Comparison of ENCODE assay signal across 8 cellular contexts in the genomic region with DNA sequence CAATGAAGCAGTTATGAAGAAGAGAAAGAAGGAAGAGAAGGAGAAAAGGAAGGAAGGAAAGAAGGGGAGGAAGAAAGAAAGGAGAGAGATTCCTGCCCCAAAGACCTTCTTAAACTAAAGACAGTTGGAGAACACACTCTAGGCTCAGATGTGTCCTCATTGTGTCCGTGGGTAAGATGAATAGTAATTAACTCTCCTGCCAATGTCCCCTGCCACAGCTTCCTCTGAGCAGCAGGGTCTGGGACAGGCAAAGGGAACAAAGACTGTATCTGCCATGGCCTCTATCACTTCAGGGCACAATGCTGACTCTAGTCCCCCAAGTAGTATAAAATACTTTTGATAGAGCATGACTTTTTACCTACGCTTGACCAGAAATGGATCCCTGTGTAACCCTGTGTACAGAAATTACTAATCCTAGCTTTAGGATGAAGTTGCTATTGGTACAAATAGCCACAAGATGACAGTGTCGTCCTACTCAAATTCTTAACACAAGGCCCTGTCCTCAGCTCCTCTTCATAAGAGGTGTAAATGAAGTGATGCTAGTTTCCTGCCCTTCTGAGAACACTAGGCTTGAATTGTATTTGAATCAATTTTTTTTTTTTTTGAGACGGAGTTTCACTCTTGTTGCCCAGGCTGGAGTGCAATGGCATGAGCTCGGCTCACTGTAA.
A peak's percentile ranks its signal among the peaks of the same experiment; 100 is the strongest.
DNase-seq lines count a peak whose midpoint lies in the region; FAIRE-seq and TF ChIP-seq lines count a peak whose summit lies in the region.

No MANE protein-coding gene starts in this region.

- TF ChIP-seq CTCF in AG04449 (IDR thresholded peaks at IDR 0.05; ENCODE audit: insufficient read depth, low read length, missing control alignments) (peak; percentile 57), fibroblast of mammary gland (conservative IDR thresholded peaks at IDR 0.05; ENCODE audit: control insufficient read depth, insufficient read depth, low read depth, low read length) (peak; percentile 80), nephron progenitor cell (IDR thresholded peaks at IDR 0.05) (peak; percentile 94)

- H3K36me3 Mint-ChIP-seq in nephron progenitor cell (ENCODE audit: low read depth): no peaks in the 10 kb centered on the region

- no peak overlapping the region for H3K4me3 Mint-ChIP-seq in nephron progenitor cell

- no peak for DNase-seq in AG04449 (ENCODE audit: low read depth, low spot score)
- DNase-seq in GM18507 (ENCODE audit: extremely low spot score, insufficient read length, low read depth): peak; percentile 22
- DNase-seq in NCI-H1105 (lab: John Stamatoyannopoulos, UW): peak; percentile 9
- peak; percentile 62 to 63 for DNase-seq in SHP77 (lab: John Stamatoyannopoulos, UW)
- DNase-seq in fibroblast of mammary gland (ENCODE audit: low read depth): peak; percentile 62
- DNase-seq in nephron progenitor cell: no peak
- DNase-seq in NCI-H1048 (lab: John Stamatoyannopoulos, UW): no peak
- DNase-seq in UCSD-AML1 (lab: John Stamatoyannopoulos, UW; ENCODE audit: unreplicated experiment): no peak

- peaks cover 16% of the 10 kb centered on the region for H3K4me1 Mint-ChIP-seq in nephron progenitor cell

- no peak overlapping the region for H3K4me3 ChIP-seq in AG04449 (ENCODE audit: low read depth, low read length)
- H3K4me3 ChIP-seq in fibroblast of mammary gland (ENCODE audit: control insufficient read depth, low read depth, low read length): no peak overlapping the region

- H3K27me3 Mint-ChIP-seq in nephron progenitor cell (ENCODE audit: low read depth, poor library complexity): peaks cover 3% of the 10 kb centered on the region

- FAIRE-seq in GM18507 (lab: Jason Lieb, UNC): peak; percentile 45

- H3K9me3 Mint-ChIP-seq in nephron progenitor cell: no peaks in the 10 kb centered on the region

- H3K27ac Mint-ChIP-seq in nephron progenitor cell: peak overlapping the region; percentile 20

- POLR2A ChIA-PET in AG04449 (lab: Yijun Ruan, JAX): interaction anchor here (0.7 kb wide), 1 partner anchor 479 kb away, joined by 4 read pairs; no protein-coding TSS in a partner anchor

- CTCF ChIA-PET in AG04449 (lab: Yijun Ruan, JAX): interaction anchor here (0.6 to 13.4 kb wide), 26 partner anchors 8 to 1037 kb away, joined by 3 to 228 read pairs (median 4); no protein-coding TSS in a partner anchor

Comparison
In these comparisons a context has a peak if more than half of its experiments do, and no peak if none do; other contexts are left out.
1. DNase-seq: peak in GM18507 (single experiment), NCI-H1105 (single experiment), SHP77 (2 of 2) and fibroblast of mammary gland (single experiment); none in AG04449 (single experiment), nephron progenitor cell (single experiment), NCI-H1048 (single experiment) and UCSD-AML1 (single experiment).
2. Peak in every context shown above with its lines, with median percentiles within 50 percentile points of each other: CTCF ChIP-seq.